10 cellular contexts compared by ENCODE assay signal in genomic region chr5:77955577-77955976, GRCh38.
"Had no signal": no experiment of that assay in that cellular context is flagged by ENCODE, and none has a peak within 500 bp of the region (broad histone marks: within the 10 kb centered on the region; RNA-seq: fewer than 3 reads in every experiment).

No MANE protein-coding gene starts in this region.

- FAIRE-seq: H1, H54, HTR-8/SVneo, K562 had no signal

- DNase-seq: H9, HCEC 1CT, HFFc6, IMR-90, KG1 had no signal

- ATAC-seq: GM23338, K562 had no signal

- H3K4me3 ChIP-seq: GM23338, K562 had no signal
